2 cellular contexts compared by ENCODE assay signal in the genomic region with DNA sequence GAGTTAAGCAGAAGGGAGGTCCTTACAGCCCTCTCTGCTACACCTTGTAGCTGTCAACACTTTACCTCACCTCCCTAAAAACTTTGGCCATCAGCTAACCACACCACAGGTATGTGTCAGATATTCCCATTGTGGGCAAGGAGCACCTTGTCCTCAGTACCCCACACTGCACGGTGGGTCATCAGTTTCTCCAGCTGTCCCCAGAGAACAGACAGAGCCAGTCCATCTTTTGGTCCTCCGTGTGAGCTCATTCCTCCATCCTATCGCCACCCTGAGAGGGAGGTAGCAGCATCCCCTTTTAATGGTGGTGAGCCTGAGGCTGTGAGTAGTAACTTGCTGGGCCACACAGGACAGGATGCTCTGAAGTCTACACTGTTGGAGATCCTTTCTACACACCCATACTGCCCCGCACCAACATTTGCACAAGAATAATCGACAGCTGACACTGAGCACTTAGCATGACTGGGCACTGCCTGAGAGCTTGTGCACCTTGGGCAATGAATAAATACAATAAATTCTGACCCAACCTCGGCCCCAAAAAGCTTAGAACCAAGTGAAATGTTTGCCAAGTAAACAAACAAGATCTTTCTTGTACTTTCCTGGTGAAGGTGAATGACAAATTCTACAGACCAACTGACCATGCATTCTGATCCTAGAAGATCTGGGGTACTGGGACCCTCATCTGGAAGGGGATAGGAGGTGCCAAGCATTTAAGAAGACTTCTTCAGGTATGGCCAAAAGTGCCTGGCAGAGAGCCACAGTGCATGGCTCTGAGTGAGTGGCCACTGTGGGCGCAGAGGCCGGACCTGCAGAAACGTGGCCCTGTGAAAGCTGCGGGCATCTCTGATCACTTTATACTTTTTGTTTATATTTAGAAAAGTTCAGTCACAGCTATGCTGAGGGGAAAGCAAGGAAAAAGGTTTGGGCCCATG.
TF ChIP-seq lines count a peak whose summit lies in the region.

No MANE protein-coding gene starts in this region.

TF ChIP-seq in A549, 52 proteins besides CTCF, POLR2A, EP300 and RAD21:
- no peak for TF ChIP-seq BHLHE40 (IDR thresholded peaks at IDR 0.05; ENCODE audit: low read depth, low read length)
- no peak for TF ChIP-seq PHF8 (IDR thresholded peaks at IDR 0.05; ENCODE audit: borderline replicate concordance, low read depth)
- no peak for TF ChIP-seq JUNB (IDR thresholded peaks at IDR 0.05)
- TF ChIP-seq, protein P1, sequence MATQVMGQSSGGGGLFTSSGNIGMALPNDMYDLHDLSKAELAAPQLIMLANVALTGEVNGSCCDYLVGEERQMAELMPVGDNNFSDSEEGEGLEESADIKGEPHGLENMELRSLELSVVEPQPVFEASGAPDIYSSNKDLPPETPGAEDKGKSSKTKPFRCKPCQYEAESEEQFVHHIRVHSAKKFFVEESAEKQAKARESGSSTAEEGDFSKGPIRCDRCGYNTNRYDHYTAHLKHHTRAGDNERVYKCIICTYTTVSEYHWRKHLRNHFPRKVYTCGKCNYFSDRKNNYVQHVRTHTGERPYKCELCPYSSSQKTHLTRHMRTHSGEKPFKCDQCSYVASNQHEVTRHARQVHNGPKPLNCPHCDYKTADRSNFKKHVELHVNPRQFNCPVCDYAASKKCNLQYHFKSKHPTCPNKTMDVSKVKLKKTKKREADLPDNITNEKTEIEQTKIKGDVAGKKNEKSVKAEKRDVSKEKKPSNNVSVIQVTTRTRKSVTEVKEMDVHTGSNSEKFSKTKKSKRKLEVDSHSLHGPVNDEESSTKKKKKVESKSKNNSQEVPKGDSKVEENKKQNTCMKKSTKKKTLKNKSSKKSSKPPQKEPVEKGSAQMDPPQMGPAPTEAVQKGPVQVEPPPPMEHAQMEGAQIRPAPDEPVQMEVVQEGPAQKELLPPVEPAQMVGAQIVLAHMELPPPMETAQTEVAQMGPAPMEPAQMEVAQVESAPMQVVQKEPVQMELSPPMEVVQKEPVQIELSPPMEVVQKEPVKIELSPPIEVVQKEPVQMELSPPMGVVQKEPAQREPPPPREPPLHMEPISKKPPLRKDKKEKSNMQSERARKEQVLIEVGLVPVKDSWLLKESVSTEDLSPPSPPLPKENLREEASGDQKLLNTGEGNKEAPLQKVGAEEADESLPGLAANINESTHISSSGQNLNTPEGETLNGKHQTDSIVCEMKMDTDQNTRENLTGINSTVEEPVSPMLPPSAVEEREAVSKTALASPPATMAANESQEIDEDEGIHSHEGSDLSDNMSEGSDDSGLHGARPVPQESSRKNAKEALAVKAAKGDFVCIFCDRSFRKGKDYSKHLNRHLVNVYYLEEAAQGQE (IDR thresholded peaks at IDR 0.05), result no peak
- no peak for TF ChIP-seq GATA3 (IDR thresholded peaks at IDR 0.05; ENCODE audit: borderline replicate concordance)
- TF ChIP-seq HDAC2 (IDR thresholded peaks at IDR 0.05), result no peak
- TF ChIP-seq ESRRA (IDR thresholded peaks at IDR 0.05; ENCODE audit: borderline replicate concordance, low read length), result no peak
- no peak for TF ChIP-seq JUN (IDR thresholded peaks at IDR 0.05)
- TF ChIP-seq RCOR1 (IDR thresholded peaks at IDR 0.05; ENCODE audit: low read depth, low read length), result no peak
- no peak for TF ChIP-seq HOXA7 (CRISPR knock-in tag; IDR thresholded peaks at IDR 0.05)
- TF ChIP-seq FOSL2 (IDR thresholded peaks at IDR 0.05), result no peak
- no peak for TF ChIP-seq FOSL2 (CRISPR knock-in tag; IDR thresholded peaks at IDR 0.05)
- TF ChIP-seq NR3C1 (IDR thresholded peaks at IDR 0.05), result no peak
- TF ChIP-seq NPAS2 (CRISPR knock-in tag; IDR thresholded peaks at IDR 0.05; ENCODE audit: borderline replicate concordance), result no peak

TF ChIP-seq in IMR-90, 13 proteins besides CTCF, POLR2A, EP300 and RAD21:
- TF ChIP-seq CHD1 (IDR thresholded peaks at IDR 0.05; ENCODE audit: low read depth, low read length), result no peak
- TF ChIP-seq NFE2L2 (IDR thresholded peaks at IDR 0.05; ENCODE audit: low read depth, low read length), result no peak
- TF ChIP-seq BHLHE40 (IDR thresholded peaks at IDR 0.05; ENCODE audit: low read depth, low read length), result no peak
- no peak for TF ChIP-seq CEBPB (IDR thresholded peaks at IDR 0.05; ENCODE audit: low read depth, low read length)
- TF ChIP-seq RFX5 (IDR thresholded peaks at IDR 0.05; ENCODE audit: low read depth, low read length), result no peak
- no peak for TF ChIP-seq FOS (IDR thresholded peaks at IDR 0.05; ENCODE audit: low read depth, low read length)
- no peak for TF ChIP-seq MXI1 (IDR thresholded peaks at IDR 0.05; ENCODE audit: borderline replicate concordance, low read depth, low read length)
- no peak for TF ChIP-seq RCOR1 (IDR thresholded peaks at IDR 0.05; ENCODE audit: insufficient replicate concordance, low read length)
- TF ChIP-seq, protein P2, sequence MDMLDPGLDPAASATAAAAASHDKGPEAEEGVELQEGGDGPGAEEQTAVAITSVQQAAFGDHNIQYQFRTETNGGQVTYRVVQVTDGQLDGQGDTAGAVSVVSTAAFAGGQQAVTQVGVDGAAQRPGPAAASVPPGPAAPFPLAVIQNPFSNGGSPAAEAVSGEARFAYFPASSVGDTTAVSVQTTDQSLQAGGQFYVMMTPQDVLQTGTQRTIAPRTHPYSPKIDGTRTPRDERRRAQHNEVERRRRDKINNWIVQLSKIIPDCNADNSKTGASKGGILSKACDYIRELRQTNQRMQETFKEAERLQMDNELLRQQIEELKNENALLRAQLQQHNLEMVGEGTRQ (IDR thresholded peaks at IDR 0.05; ENCODE audit: low read depth, low read length), result no peak
- TF ChIP-seq MAZ (IDR thresholded peaks at IDR 0.05; ENCODE audit: borderline replicate concordance, low read depth, low read length), result no peak
- no peak for TF ChIP-seq MAFK (IDR thresholded peaks at IDR 0.05; ENCODE audit: low read depth, low read length)
